In the genomic region with DNA sequence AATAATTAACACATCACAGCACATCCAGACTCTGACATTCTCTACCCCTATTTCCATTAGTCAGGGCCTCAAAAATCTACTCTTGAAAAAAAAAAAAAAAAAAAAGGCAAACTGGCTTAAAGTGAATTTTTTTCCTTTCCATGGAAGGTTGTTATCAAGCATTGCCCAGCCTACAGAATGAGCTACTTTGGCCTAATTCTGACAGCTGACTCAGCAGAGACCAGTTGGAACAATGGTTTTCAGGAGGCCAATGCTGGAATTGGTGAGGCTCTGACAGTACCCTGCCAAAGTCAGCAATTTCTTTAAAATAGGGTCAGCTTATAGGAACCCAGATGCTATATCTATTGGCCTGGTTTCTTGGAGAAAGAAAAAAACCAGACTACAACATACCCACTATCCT, we compare ENCODE assay signal across 23 cellular contexts.
"Had no signal": no experiment of that assay in that cellular context is flagged by ENCODE, and none has a peak within 500 bp of the region (broad histone marks: within the 10 kb centered on the region; RNA-seq: fewer than 3 reads in every experiment).

No MANE protein-coding gene starts in this region.

- H3K27me3 ChIP-seq: dorsolateral prefrontal cortex, gastrocnemius medialis, neutrophil, pancreas, right lobe of liver, thyroid gland, vagina had no signal

- H3K27me3 Mint-ChIP-seq: memory B cell; natural killer cell treated with Interleukin-12 subunit alpha and Interleukin-12 subunit beta and Interleukin-15 and Interleukin-18, amount 100 ng/mL, for 72 hours; stimulated activated naive B cell treated with anti-CD40 and anti-IgM and Interleukin-4, amounts not matched to agents 10 μg/mL and 1 μg/mL and 100 μg/mL, for 72 hours; stimulated activated naive CD8-positive, alpha-beta T cell treated with anti-CD3 and anti-CD28 coated beads, Interleukin-15, amount 100 ng/mL, for 72 hours had no signal

- FAIRE-seq: keratinocyte, pancreas, small intestine had no signal

- H3K4me1 Mint-ChIP-seq: memory B cell; naive B cell; stimulated activated naive B cell treated with anti-CD40 and anti-IgM and Interleukin-4, amounts not matched to agents 10 μg/mL and 1 μg/mL and 100 μg/mL, for 72 hours; stimulated activated naive CD8-positive, alpha-beta T cell treated with anti-CD3 and anti-CD28 coated beads, Interleukin-15, amount 100 ng/mL, for 72 hours had no signal

- H3K4me3 ChIP-seq: dorsolateral prefrontal cortex, gastrocnemius medialis, lung, mucosa of descending colon, pancreas, right lobe of liver, thyroid gland, vagina had no signal

- ATAC-seq: gastrocnemius medialis; mucosa of descending colon; natural killer cell treated with Interleukin-12 subunit alpha and Interleukin-12 subunit beta and Interleukin-15 and Interleukin-18, amount 100 ng/mL, for 72 hours; stimulated activated naive B cell treated with anti-CD40 and anti-IgM and Interleukin-4, amounts not matched to agents 10 μg/mL and 1 μg/mL and 100 μg/mL, for 72 hours; stimulated activated naive CD8-positive, alpha-beta T cell treated with anti-CD3 and anti-CD28 coated beads, Interleukin-15, amount 100 ng/mL, for 72 hours had no signal

- H3K36me3 Mint-ChIP-seq: memory B cell; naive B cell; natural killer cell treated with Interleukin-12 subunit alpha and Interleukin-12 subunit beta and Interleukin-15 and Interleukin-18, amount 100 ng/mL, for 72 hours; stimulated activated naive B cell treated with anti-CD40 and anti-IgM and Interleukin-4, amounts not matched to agents 10 μg/mL and 1 μg/mL and 100 μg/mL, for 72 hours had no signal

- H3K4me1 ChIP-seq: vagina had no signal

- H3K36me3 ChIP-seq: gastrocnemius medialis, neutrophil, pancreas, right lobe of liver, thyroid gland, vagina had no signal

- H3K9me3 ChIP-seq: gastrocnemius medialis, mucosa of descending colon, neutrophil, pancreas, right lobe of liver, thyroid gland, vagina had no signal

- H3K4me3 Mint-ChIP-seq: memory B cell; naive B cell; natural killer cell treated with Interleukin-12 subunit alpha and Interleukin-12 subunit beta and Interleukin-15 and Interleukin-18, amount 100 ng/mL, for 72 hours; neural crest cell; stimulated activated naive B cell treated with anti-CD40 and anti-IgM and Interleukin-4, amounts not matched to agents 10 μg/mL and 1 μg/mL and 100 μg/mL, for 72 hours; stimulated activated naive CD8-positive, alpha-beta T cell treated with anti-CD3 and anti-CD28 coated beads, Interleukin-15, amount 100 ng/mL, for 72 hours had no signal

- H3K27ac Mint-ChIP-seq: memory B cell; naive B cell; natural killer cell treated with Interleukin-12 subunit alpha and Interleukin-12 subunit beta and Interleukin-15 and Interleukin-18, amount 100 ng/mL, for 72 hours; stimulated activated naive B cell treated with anti-CD40 and anti-IgM and Interleukin-4, amounts not matched to agents 10 μg/mL and 1 μg/mL and 100 μg/mL, for 72 hours; stimulated activated naive CD8-positive, alpha-beta T cell treated with anti-CD3 and anti-CD28 coated beads, Interleukin-15, amount 100 ng/mL, for 72 hours had no signal

- DNase-seq: dorsolateral prefrontal cortex; effector CD4-positive, alpha-beta T cell; foreskin fibroblast; gastrocnemius medialis; head of caudate nucleus; mucosa of descending colon; naive B cell; pancreas; right lobe of liver; small intestine; stimulated activated CD4-positive, alpha-beta T cell treated with anti-CD3 and anti-CD28 coated beads, Interleukin-15, amount 100 ng/mL, for 24 hours; stimulated activated CD4-positive, alpha-beta T cell treated with anti-CD3 and anti-CD28 coated beads, Interleukin-2, amount 100 ng/mL, for 48 hours; stimulated activated naive B cell treated with anti-CD40 and anti-IgM and Interleukin-4, amounts not matched to agents 10 μg/mL and 1 μg/mL and 100 μg/mL, for 72 hours; stimulated activated naive CD8-positive, alpha-beta T cell treated with anti-CD3 and anti-CD28 coated beads, Interleukin-15, amount 100 ng/mL, for 72 hours; thyroid gland; trophoblast cell had no signal

- H3K9me3 Mint-ChIP-seq: neural crest cell; stimulated activated naive B cell treated with anti-CD40 and anti-IgM and Interleukin-4, amounts not matched to agents 10 μg/mL and 1 μg/mL and 100 μg/mL, for 72 hours had no signal

- H3K27ac ChIP-seq: dorsolateral prefrontal cortex, gastrocnemius medialis, neutrophil, pancreas, right lobe of liver, thyroid gland, vagina had no signal
